In genomic region chr14:69726761-69727511, GRCh38 we compare ENCODE assay signal across 8 cellular contexts. TPM values are rescaled to one million over a fixed set of nuclear protein-coding genes. Genes with fewer than 3 reads are reported as not detected.
DNase-seq lines count a peak whose midpoint lies in the region; ATAC-seq and TF ChIP-seq lines count a peak whose summit lies in the region.

No MANE protein-coding gene starts in this region.

- peaks cover 18% of the 10 kb centered on the region for H3K27me3 Mint-ChIP-seq in activated naive CD4-positive, alpha-beta T cell treated with anti-CD3 and anti-CD28 coated beads, Interleukin-2, amount 10 ng/mL, durations not matched to agents 7 days and 5 days

- CTCF ChIA-PET in activated naive CD4-positive, alpha-beta T cell treated with anti-CD3 and anti-CD28 coated beads, Interleukin-2, amount 10 ng/mL, durations not matched to agents 7 days and 5 days (lab: Charles Lee) = interaction anchor here (0.7 to 6.1 kb wide), 26 partner anchors 9 to 150 kb away, joined by 3 to 94 read pairs (median 6); partner anchors contain the start of gene SUSD6

- no peak overlapping the region; the same call in 1 of the 2 replicates for H3K9ac ChIP-seq in KMS-11

- H3K27ac ChIP-seq in KMS-11 (no peak overlapping the region), testis (peak overlapping the region in 1 of 2 donors; percentile 77)

- peak overlapping the region; percentile 57 for H3K4me3 Mint-ChIP-seq in activated naive CD4-positive, alpha-beta T cell treated with anti-CD3 and anti-CD28 coated beads, Interleukin-2, amount 10 ng/mL, durations not matched to agents 7 days and 5 days

- peak; percentile 83 for TF ChIP-seq CTCF in KMS-11 (conservative IDR thresholded peaks at IDR 0.05; ENCODE audit: low read depth, low read length)
- TF ChIP-seq CTCF in omental fat pad (IDR thresholded peaks at IDR 0.05) = peak in 2 of 3 donors; percentile 85 to 89
- TF ChIP-seq CTCF in testis (IDR thresholded peaks at IDR 0.05) = peak; percentile 93 to 96 (median 96)

- H3K9me3 ChIP-seq in testis = no peaks in the 10 kb centered on the region

- intact Hi-C loops in testis (cut with DNase I; ENCODE audit: low total_unique reads) = no loop called here

- H3K27ac Mint-ChIP-seq in activated naive CD4-positive, alpha-beta T cell treated with anti-CD3 and anti-CD28 coated beads, Interleukin-2, amount 10 ng/mL, durations not matched to agents 7 days and 5 days = peak overlapping the region; percentile 6

- peak overlapping the region; percentile 75 for H2AFZ ChIP-seq in KMS-11 (ENCODE audit: low read depth)

- no peaks in the 10 kb centered on the region for H3K36me3 Mint-ChIP-seq in activated naive CD4-positive, alpha-beta T cell treated with anti-CD3 and anti-CD28 coated beads, Interleukin-2, amount 10 ng/mL, durations not matched to agents 7 days and 5 days

- DNase-seq in DMS53 (lab: John Stamatoyannopoulos, UW) (peak; percentile 82), SHP77 treated with DMSO at 0.1 percent for 48 hours (lab: John Stamatoyannopoulos, UW) (peak; percentile 8), globus pallidus (ENCODE audit: low spot score) (peak; percentile 71), omental fat pad (ENCODE audit: low spot score) (peak; percentile 80), testis (peak; percentile 89)
- DNase-seq in activated naive CD4-positive, alpha-beta T cell treated with anti-CD3 and anti-CD28 coated beads, Interleukin-2, amount 10 ng/mL, durations not matched to agents 7 days and 5 days = peak; percentile 84

- ATAC-seq in GM21526 (IDR thresholded peaks at IDR 0.05; ENCODE audit: low FRiP score, unreplicated experiment) (peak; percentile 72), omental fat pad (ENCODE audit: low FRiP score) (peak; percentile 93)

- H3K79me2 ChIP-seq in KMS-11 (ENCODE audit: insufficient read depth, low read depth) = no peaks in the 10 kb centered on the region

- H3K4me1 Mint-ChIP-seq in activated naive CD4-positive, alpha-beta T cell treated with anti-CD3 and anti-CD28 coated beads, Interleukin-2, amount 10 ng/mL, durations not matched to agents 7 days and 5 days = peaks cover 28% of the 10 kb centered on the region

- peak overlapping the region; percentile 36 for H3K4me2 ChIP-seq in KMS-11

- no peaks in the 10 kb centered on the region for H3K27me3 ChIP-seq in KMS-11 (ENCODE audit: insufficient read depth, low read depth)
- no peaks in the 10 kb centered on the region for H3K27me3 ChIP-seq in testis

- H3K36me3 ChIP-seq in KMS-11 (ENCODE audit: insufficient read depth) (no peaks in the 10 kb centered on the region), testis (ENCODE audit: low read depth, missing control alignments) (no peaks in the 10 kb centered on the region)

- H3K4me1 ChIP-seq in KMS-11 (ENCODE audit: low read depth, poor library complexity, severe bottlenecking) (peaks cover 4% of the 10 kb centered on the region), testis (peaks cover 6% of the 10 kb centered on the region)

- H3K9me3 Mint-ChIP-seq in activated naive CD4-positive, alpha-beta T cell treated with anti-CD3 and anti-CD28 coated beads, Interleukin-2, amount 10 ng/mL, durations not matched to agents 7 days and 5 days = no peaks in the 10 kb centered on the region

- TF ChIP-seq POLR2A in testis (IDR thresholded peaks at IDR 0.05) = no peak

- H3K4me3 ChIP-seq in KMS-11 (IDR thresholded peaks at IDR 0.05; ENCODE audit: insufficient read depth, low read depth, low read length) = no peak overlapping the region
- H3K4me3 ChIP-seq in testis = peak overlapping the region; percentile 52 to 59

- WGBS in testis, 2 donors = 6% methylated on average over 21 to 51 of the region's 51 CpGs

- no peaks in the 10 kb centered on the region for H4K20me1 ChIP-seq in KMS-11 (ENCODE audit: insufficient read depth)

RNA-seq across cellular contexts. Expression of gene SRSF5, which starts 40.0 kb away (rescaled TPM):
- total RNA-seq in omental fat pad = 100 to 1,000 TPM; 198 to 421 (median 367) TPM
- total RNA-seq in testis = 100 to 1,000 TPM; 500 to 530 TPM
- 341 TPM for polyA plus RNA-seq in testis (ENCODE audit: insufficient read depth, low read depth, low replicate concordance)

Comparison
In these comparisons a context has a peak if more than half of its experiments do, and no peak if none do; other contexts are left out.
1. DNase-seq: peak in every context shown above with its lines; median percentile 89 in testis; 84 in activated naive CD4-positive, alpha-beta T cell treated with anti-CD3 and anti-CD28 coated beads, Interleukin-2, amount 10 ng/mL, durations not matched to agents 7 days and 5 days; 82 in DMS53; 80 in omental fat pad; 71 in globus pallidus; 8 in SHP77 treated with DMSO at 0.1 percent for 48 hours.